10 cellular contexts compared by ENCODE assay signal in genomic region chr15:36491912-36492311, GRCh38.
"Had no signal": no experiment of that assay in that cellular context is flagged by ENCODE, and none has a peak within 500 bp of the region (broad histone marks: within the 10 kb centered on the region; RNA-seq: fewer than 3 reads in every experiment).

No MANE protein-coding gene starts in this region.

- H3K4me3 ChIP-seq: GM23248, HAP-1, K562 had no signal

- ATAC-seq: HCT116, HepG2, K562 had no signal

- H3K36me3 ChIP-seq: HAP-1 had no signal

- H3K9me3 ChIP-seq: HAP-1 had no signal

- DNase-seq: GOT3, H7, HFFc6, KG1 had no signal

- H2AFZ ChIP-seq: GM23248 had no signal

- H3K9ac ChIP-seq: GM23248 had no signal

- H3K27ac ChIP-seq: GM23248, HL-60 had no signal
